Comparison of ENCODE assay signal across 8 cellular contexts in the genomic region with DNA sequence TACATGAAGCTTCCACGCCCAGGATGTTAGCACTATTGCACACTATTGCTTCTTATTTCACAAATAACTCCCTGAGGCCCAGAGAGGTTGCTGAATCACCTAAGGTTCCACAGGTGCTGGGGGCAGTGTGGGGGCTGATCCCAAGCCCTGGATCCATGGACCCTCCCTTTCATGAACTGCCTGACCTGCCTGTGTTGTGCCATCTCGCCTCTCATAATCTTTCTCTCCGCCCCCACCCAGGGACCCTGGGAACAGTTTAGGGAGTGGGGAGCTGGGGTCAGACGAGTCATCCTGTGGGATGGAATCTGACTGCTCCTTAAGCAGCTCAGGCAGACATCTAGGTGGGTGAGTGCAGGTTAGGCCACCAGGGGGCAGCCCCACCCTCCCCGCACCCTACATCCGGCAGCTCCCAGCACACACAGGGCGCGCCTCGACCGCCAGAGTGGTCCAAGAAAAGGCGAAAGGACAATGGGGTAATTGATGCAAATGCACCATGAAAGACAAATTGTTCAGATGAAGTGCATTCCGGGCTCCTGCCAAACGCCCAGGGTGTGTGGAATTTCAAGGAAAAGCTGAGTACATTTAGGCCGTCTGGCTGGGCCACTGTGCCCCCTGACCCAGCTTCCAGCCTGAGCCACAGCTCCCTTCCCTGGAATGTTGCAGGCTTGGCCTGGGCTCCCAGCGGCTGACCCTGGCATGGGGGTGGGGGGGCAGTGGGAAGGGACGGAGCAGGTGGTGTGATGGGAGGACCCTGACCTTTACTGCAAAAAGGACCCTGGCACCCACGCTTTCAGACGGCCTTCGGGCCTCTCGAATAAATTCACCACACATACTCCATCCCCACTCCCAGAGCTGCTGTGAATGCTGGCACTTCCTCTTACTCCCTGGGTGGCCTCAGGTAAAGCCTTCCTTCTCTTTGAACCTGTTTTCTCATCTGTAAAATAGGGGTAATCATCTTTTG. TPM values are rescaled to one million over a fixed set of nuclear protein-coding genes. Genes with fewer than 3 reads are reported as not detected.
DNase-seq lines count a peak whose midpoint lies in the region; ATAC-seq and TF ChIP-seq lines count a peak whose summit lies in the region.

No MANE protein-coding gene starts in this region.

- TF ChIP-seq CTCF in BE2C (IDR thresholded peaks at IDR 0.05; ENCODE audit: low read depth, low read length), result peak; percentile 80
- TF ChIP-seq CTCF in left ventricle myocardium inferior (IDR thresholded peaks at IDR 0.05; ENCODE audit: borderline replicate concordance), result peak; percentile 91

- H3K4me1 ChIP-seq in BE2C, result peaks cover 3% of the 10 kb centered on the region; the same call in 1 of the 2 replicates
- peaks cover 37% of the 10 kb centered on the region for H3K4me1 ChIP-seq in SJSA1 (replicated peaks)
- H3K4me1 ChIP-seq in left ventricle myocardium inferior, result peaks cover 41% of the 10 kb centered on the region

- DNase-seq in BE2C (peak; percentile 65), HUDEP-2 (lab: John Stamatoyannopoulos, UW; ENCODE audit: unreplicated experiment in 76 of 76) (peak in 42 of 76 experiments; percentile 1 to 61 (median 28)), SJSA1 (ENCODE audit: low read depth in 1 of 2, low spot score in 2 of 2) (peak; percentile 74 to 84), left ventricle myocardium inferior (peak; percentile 81), putamen (ENCODE audit: low spot score) (peak; percentile 95), NCI-H187 treated with DMSO at 0.1 percent for 48 hours (lab: John Stamatoyannopoulos, UW) (no peak)
- peak; percentile 75 for DNase-seq in activated naive CD8-positive, alpha-beta T cell treated with anti-CD3 and anti-CD28 coated beads, Interleukin-2, amount 50 U/mL, for 24 hours

- H3K36me3 ChIP-seq in BE2C, result no peaks in the 10 kb centered on the region
- no peaks in the 10 kb centered on the region for H3K36me3 ChIP-seq in SJSA1
- no peaks in the 10 kb centered on the region for H3K36me3 ChIP-seq in left ventricle myocardium inferior

- H3K27me3 ChIP-seq in BE2C (no peaks in the 10 kb centered on the region), SJSA1 (replicated peaks) (no peaks in the 10 kb centered on the region), left ventricle myocardium inferior (ENCODE audit: low read depth) (no peaks in the 10 kb centered on the region)

- no peaks in the 10 kb centered on the region for H3K36me3 Mint-ChIP-seq in activated naive CD8-positive, alpha-beta T cell treated with anti-CD3 and anti-CD28 coated beads, Interleukin-2, amount 50 U/mL, for 24 hours (ENCODE audit: low read depth)

- no peak overlapping the region for H3K4me3 Mint-ChIP-seq in activated naive CD8-positive, alpha-beta T cell treated with anti-CD3 and anti-CD28 coated beads, Interleukin-2, amount 50 U/mL, for 24 hours

- H3K27me3 Mint-ChIP-seq in activated naive CD8-positive, alpha-beta T cell treated with anti-CD3 and anti-CD28 coated beads, Interleukin-2, amount 50 U/mL, for 24 hours, result peaks cover 18% of the 10 kb centered on the region

- H3K9me3 Mint-ChIP-seq in activated naive CD8-positive, alpha-beta T cell treated with anti-CD3 and anti-CD28 coated beads, Interleukin-2, amount 50 U/mL, for 24 hours, result no peaks in the 10 kb centered on the region

- no peaks in the 10 kb centered on the region for H3K9me3 ChIP-seq in BE2C
- H3K9me3 ChIP-seq in SJSA1 (replicated peaks), result no peaks in the 10 kb centered on the region
- H3K9me3 ChIP-seq in left ventricle myocardium inferior (replicated peaks), result no peaks in the 10 kb centered on the region

- intact Hi-C loops in left ventricle myocardium inferior (cut with micrococcal nuclease), result no loop called here

- peak; percentile 83 for ATAC-seq in GM19395 (IDR thresholded peaks at IDR 0.05; ENCODE audit: unreplicated experiment)
- peak; percentile 90 for ATAC-seq in activated naive CD8-positive, alpha-beta T cell treated with anti-CD3 and anti-CD28 coated beads, Interleukin-2, amount 50 U/mL, for 24 hours

- no peak overlapping the region for H3K27ac Mint-ChIP-seq in activated naive CD8-positive, alpha-beta T cell treated with anti-CD3 and anti-CD28 coated beads, Interleukin-2, amount 50 U/mL, for 24 hours

- H3K4me3 ChIP-seq in BE2C (ENCODE audit: low read depth, low read length) (no peak overlapping the region), SJSA1 (no peak overlapping the region), left ventricle myocardium inferior (no peak overlapping the region)

- H3K27ac ChIP-seq in SJSA1, result no peak overlapping the region
- peak overlapping the region; percentile 86 for H3K27ac ChIP-seq in left ventricle myocardium inferior (replicated peaks)

- H3K4me1 Mint-ChIP-seq in activated naive CD8-positive, alpha-beta T cell treated with anti-CD3 and anti-CD28 coated beads, Interleukin-2, amount 50 U/mL, for 24 hours, result peaks cover 4% of the 10 kb centered on the region

RNA-seq across cellular contexts. Expression of a gene that starts 20.8 kb away (rescaled TPM):
- 0.97 TPM for polyA plus RNA-seq in BE2C (2012; ENCODE audit: insufficient read depth, insufficient read length, low read depth)
- total RNA-seq in SJSA1 (2014; rRNA removed; shearing (Covaris generic)), result 36.7 and 75.0 TPM in 2 replicates
- 21.1 TPM for total RNA-seq in left ventricle myocardium inferior

RNA-seq across cellular contexts. Expression of a gene that starts 26.7 kb away (rescaled TPM):
- polyA plus RNA-seq in BE2C (2012; ENCODE audit: insufficient read depth, insufficient read length, low read depth), result not detected
- not detected in 2 replicates for total RNA-seq in SJSA1 (2014; rRNA removed; shearing (Covaris generic))
- total RNA-seq in left ventricle myocardium inferior, result 44.2 TPM

RNA-seq across cellular contexts. Expression of a gene that starts 49.1 kb away (rescaled TPM):
- polyA plus RNA-seq in BE2C (2012; ENCODE audit: insufficient read depth, insufficient read length, low read depth), result not detected
- not detected in 2 replicates for total RNA-seq in SJSA1 (2014; rRNA removed; shearing (Covaris generic))
- total RNA-seq in left ventricle myocardium inferior, result 2.0 TPM

RNA-seq across cellular contexts. Expression of a gene that starts 58.7 kb away (rescaled TPM):
- polyA plus RNA-seq in BE2C (2012; ENCODE audit: insufficient read depth, insufficient read length, low read depth), result 78.3 TPM
- 1,173 and 1,377 TPM in 2 replicates for total RNA-seq in SJSA1 (2014; rRNA removed; shearing (Covaris generic))
- 41.0 TPM for total RNA-seq in left ventricle myocardium inferior

Comparison
In these comparisons a context has a peak if more than half of its experiments do, and no peak if none do; other contexts are left out.
1. RNA of a gene that starts 26.7 kb away (total RNA-seq): 44.2 TPM in left ventricle myocardium inferior (single experiment); not detected in SJSA1; every median in the first group is over 10 times any median in the second.